8 cellular contexts compared by ENCODE assay signal in the genomic region with DNA sequence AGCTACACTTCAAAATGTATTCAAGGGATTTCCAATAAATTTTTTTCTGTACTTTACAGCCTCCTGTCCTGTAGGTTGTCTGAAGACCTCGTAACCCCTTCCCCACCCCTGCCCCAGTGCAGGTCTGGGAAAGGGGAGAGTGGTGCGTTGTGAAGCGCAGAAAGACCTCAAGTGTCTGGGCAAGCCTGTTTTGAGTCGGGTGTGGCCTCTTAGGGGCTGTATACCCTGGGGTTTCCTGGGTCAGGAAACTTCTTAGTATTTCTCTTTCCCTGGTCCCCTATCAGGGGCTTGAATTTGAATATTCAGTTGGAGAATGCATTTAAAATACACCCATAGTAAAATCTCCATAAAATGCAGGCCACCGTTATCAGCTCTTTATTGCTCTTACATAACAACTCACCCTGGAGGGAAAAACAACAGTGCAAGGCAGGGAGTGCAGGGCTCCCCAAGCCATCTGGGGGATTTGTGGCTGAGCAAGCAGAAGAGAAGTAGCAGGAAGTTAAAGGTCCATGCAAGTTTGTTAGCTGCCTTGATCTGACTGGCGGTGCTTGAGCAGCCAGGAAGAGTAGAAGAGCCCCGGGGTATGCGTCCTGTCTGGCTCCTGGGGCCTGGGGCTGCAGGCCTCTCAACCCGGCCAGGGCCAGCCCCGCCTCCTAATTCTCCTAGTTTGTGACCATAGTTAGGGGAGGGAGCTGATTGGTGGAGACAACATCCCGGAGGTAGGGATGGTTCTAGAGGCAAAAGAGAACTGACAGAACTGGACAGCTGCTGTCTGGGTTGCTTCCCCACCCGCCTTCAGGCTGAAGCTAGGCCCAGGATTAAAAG. TPM values are rescaled to one million over a fixed set of nuclear protein-coding genes. Genes with fewer than 3 reads are reported as not detected.
A peak's percentile ranks its signal among the peaks of the same experiment; 100 is the strongest.
DNase-seq lines count a peak whose midpoint lies in the region; FAIRE-seq and TF ChIP-seq lines count a peak whose summit lies in the region.

No MANE protein-coding gene starts in this region.

- H3K27ac ChIP-seq in HEK293 (ENCODE audit: extremely low read depth, low read depth, low read length) (no peak overlapping the region), fibroblast of lung (ENCODE audit: insufficient read depth, low read length) (peak overlapping the region; percentile 6), parathyroid adenoma (peak overlapping the region; percentile 59)

- H3K4me1 ChIP-seq in HEK293 (ENCODE audit: control insufficient read depth, insufficient read depth, low read length) (no peaks in the 10 kb centered on the region), fibroblast of lung (ENCODE audit: control insufficient read depth, extremely low read depth, insufficient read depth, low read length) (peaks cover 4% of the 10 kb centered on the region), parathyroid adenoma (peaks cover 5% of the 10 kb centered on the region)

- H3K27me3 Mint-ChIP-seq in T-helper 1 cell treated with Interleukin-12 subunit alpha and Interleukin-12 subunit beta and Interleukin-4 antibody, amounts not matched to agents 30 μg/mL and 1 μg/mL, for 36 hours (ENCODE audit: low read depth): no peaks in the 10 kb centered on the region

- H3K36me3 ChIP-seq in HEK293 (ENCODE audit: control insufficient read depth in 2 of 2, insufficient read depth in 1 of 2, low read length in 2 of 2) (peaks cover 0 to 67% of the 10 kb centered on the region in 2 experiments; a peak in 1 of 3 replicates), fibroblast of lung (ENCODE audit: control insufficient read depth, insufficient read depth, low read length) (peaks cover 20% of the 10 kb centered on the region), parathyroid adenoma (ENCODE audit: control insufficient read depth, insufficient read depth, low read length) (no peaks in the 10 kb centered on the region)

- H4K20me1 ChIP-seq in fibroblast of lung (ENCODE audit: control insufficient read depth, extremely low read depth, insufficient read depth, low read length): no peaks in the 10 kb centered on the region

- H3K9ac ChIP-seq in fibroblast of lung (ENCODE audit: insufficient read depth, low read length): no peak overlapping the region
- no peak overlapping the region for H3K9ac ChIP-seq in parathyroid adenoma

- no peaks in the 10 kb centered on the region for H3K9me3 Mint-ChIP-seq in T-helper 1 cell treated with Interleukin-12 subunit alpha and Interleukin-12 subunit beta and Interleukin-4 antibody, amounts not matched to agents 30 μg/mL and 1 μg/mL, for 36 hours

- H3K79me2 ChIP-seq in fibroblast of lung (ENCODE audit: control insufficient read depth, insufficient read depth, low read length) (no peaks in the 10 kb centered on the region), parathyroid adenoma (no peaks in the 10 kb centered on the region)

- CTCF ChIA-PET in HEK293 (lab: Yijun Ruan, JAX): interaction anchor here (0.7 to 1.4 kb wide), 3 partner anchors 9 to 477 kb away, joined by 3 to 4 read pairs (median 3); a partner anchor contains a TSS

- H3K4me3 Mint-ChIP-seq in T-helper 1 cell treated with Interleukin-12 subunit alpha and Interleukin-12 subunit beta and Interleukin-4 antibody, amounts not matched to agents 30 μg/mL and 1 μg/mL, for 36 hours: no peak overlapping the region

- POLR2A ChIA-PET in HEK293 (lab: Yijun Ruan, JAX): interaction anchor here (1.2 kb wide), 1 partner anchor 25 kb away, joined by 4 read pairs; a partner anchor contains a TSS

- peaks cover 42% of the 10 kb centered on the region for H3K36me3 Mint-ChIP-seq in T-helper 1 cell treated with Interleukin-12 subunit alpha and Interleukin-12 subunit beta and Interleukin-4 antibody, amounts not matched to agents 30 μg/mL and 1 μg/mL, for 36 hours (ENCODE audit: low read depth)

- no peak for DNase-seq in fibroblast of lung (ENCODE audit: low read depth in 2 of 2)
- DNase-seq in DMS53 treated with DMSO at 0.1 percent for 48 hours (lab: John Stamatoyannopoulos, UW; ENCODE audit: unreplicated experiment): no peak
- DNase-seq in NCI-H446 treated with DMSO at 0.1 percent for 48 hours (lab: John Stamatoyannopoulos, UW): no peak
- DNase-seq in D721Med (ENCODE audit: insufficient read length, low spot score): no peak
- no peak for DNase-seq in CD1c-positive myeloid dendritic cell (ENCODE audit: extremely low spot score)

- H3K4me2 ChIP-seq in fibroblast of lung (ENCODE audit: extremely low read depth, insufficient read depth, low read length) (no peak overlapping the region), parathyroid adenoma (ENCODE audit: low read length) (no peak overlapping the region)

- H3K4me3 ChIP-seq in HEK293 (ENCODE audit: low read depth, low read length) (no peak overlapping the region), fibroblast of lung (replicated peaks in 1 of 4; ENCODE audit: control extremely low read depth in 1 of 4, insufficient read depth in 1 of 4, low read depth in 3 of 4, low read length in 4 of 4) (no peak overlapping the region), parathyroid adenoma (ENCODE audit: low read depth, low read length) (no peak overlapping the region)

- FAIRE-seq in D721Med (lab: Jason Lieb, UNC): no peak

- no peaks in the 10 kb centered on the region for H3K9me3 ChIP-seq in HEK293 (ENCODE audit: control insufficient read depth, insufficient read depth, low read depth, low read length)
- no peaks in the 10 kb centered on the region for H3K9me3 ChIP-seq in fibroblast of lung (ENCODE audit: control insufficient read depth, insufficient read depth, low read depth, low read length)
- no peaks in the 10 kb centered on the region for H3K9me3 ChIP-seq in parathyroid adenoma (ENCODE audit: control insufficient read depth, low read length)

- H2AFZ ChIP-seq in fibroblast of lung (ENCODE audit: low read length) (no peak overlapping the region), parathyroid adenoma (no peak overlapping the region)

- H3K27me3 ChIP-seq in fibroblast of lung (ENCODE audit: control insufficient read depth, insufficient read depth, low read length) (no peaks in the 10 kb centered on the region), parathyroid adenoma (ENCODE audit: control insufficient read depth, insufficient read depth, low read length) (no peaks in the 10 kb centered on the region)

- H3K27ac Mint-ChIP-seq in T-helper 1 cell treated with Interleukin-12 subunit alpha and Interleukin-12 subunit beta and Interleukin-4 antibody, amounts not matched to agents 30 μg/mL and 1 μg/mL, for 36 hours: peak overlapping the region; percentile 78

- TF ChIP-seq CTCF in HEK293 (tag by site-specific recombination; IDR thresholded peaks at IDR 0.05) (no peak), fibroblast of lung (conservative IDR thresholded peaks at IDR 0.05 in 1 of 2, IDR thresholded peaks at IDR 0.05 in 1 of 2; ENCODE audit: low read depth in 1 of 2, low read length in 2 of 2) (no peak), parathyroid adenoma (IDR thresholded peaks at IDR 0.05) (no peak), D721Med (IDR thresholded peaks at IDR 0.05; ENCODE audit: insufficient read depth, missing control alignments) (no peak)

- peaks cover 44% of the 10 kb centered on the region for H3K4me1 Mint-ChIP-seq in T-helper 1 cell treated with Interleukin-12 subunit alpha and Interleukin-12 subunit beta and Interleukin-4 antibody, amounts not matched to agents 30 μg/mL and 1 μg/mL, for 36 hours (ENCODE audit: low read depth)

TF ChIP-seq in HEK293, 187 proteins besides CTCF, POLR2A, EP300 and RAD21 (continues in another document):
- TF ChIP-seq, protein P1, sequence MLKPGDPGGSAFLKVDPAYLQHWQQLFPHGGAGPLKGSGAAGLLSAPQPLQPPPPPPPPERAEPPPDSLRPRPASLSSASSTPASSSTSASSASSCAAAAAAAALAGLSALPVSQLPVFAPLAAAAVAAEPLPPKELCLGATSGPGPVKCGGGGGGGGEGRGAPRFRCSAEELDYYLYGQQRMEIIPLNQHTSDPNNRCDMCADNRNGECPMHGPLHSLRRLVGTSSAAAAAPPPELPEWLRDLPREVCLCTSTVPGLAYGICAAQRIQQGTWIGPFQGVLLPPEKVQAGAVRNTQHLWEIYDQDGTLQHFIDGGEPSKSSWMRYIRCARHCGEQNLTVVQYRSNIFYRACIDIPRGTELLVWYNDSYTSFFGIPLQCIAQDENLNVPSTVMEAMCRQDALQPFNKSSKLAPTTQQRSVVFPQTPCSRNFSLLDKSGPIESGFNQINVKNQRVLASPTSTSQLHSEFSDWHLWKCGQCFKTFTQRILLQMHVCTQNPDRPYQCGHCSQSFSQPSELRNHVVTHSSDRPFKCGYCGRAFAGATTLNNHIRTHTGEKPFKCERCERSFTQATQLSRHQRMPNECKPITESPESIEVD (tag by site-specific recombination; IDR thresholded peaks at IDR 0.05): no peak
- TF ChIP-seq ZSCAN23 (tag by site-specific recombination; IDR thresholded peaks at IDR 0.05) (no peak), ZBTB17 (tag by site-specific recombination; IDR thresholded peaks at IDR 0.05) (peak; percentile 80), ZIC2 (tag by site-specific recombination; IDR thresholded peaks at IDR 0.05) (peak; percentile 48; the same call in 1 of the 2 replicates), ZNF2 (tag by site-specific recombination; IDR thresholded peaks at IDR 0.05) (no peak), ZNF391 (tag by site-specific recombination; IDR thresholded peaks at IDR 0.05; ENCODE audit: borderline replicate concordance, low read depth) (no peak), SP2 (tag by site-specific recombination; IDR thresholded peaks at IDR 0.05) (no peak), REPIN1 (tag by site-specific recombination; IDR thresholded peaks at IDR 0.05; ENCODE audit: low read depth) (no peak)

RNA-seq across cellular contexts. Expression of a gene that starts 25.7 kb away (rescaled TPM):
- total RNA-seq in fibroblast of lung: 28.8 and 38.0 TPM in 2 replicates
- 34.4 and 41.0 TPM in 2 replicates for polyA plus RNA-seq in fibroblast of lung
- polyA plus RNA-seq in fibroblast of lung (2012): 118 TPM in 2 replicates
- polyA minus RNA-seq in fibroblast of lung (ENCODE audit: low replicate concordance): 749 and 906 TPM in 2 replicates

RNA-seq across cellular contexts. Expression of a gene that starts 26.2 kb away (rescaled TPM):
- total RNA-seq in fibroblast of lung: 6.9 and 7.9 TPM in 2 replicates
- polyA plus RNA-seq in fibroblast of lung: 4.2 and 5.9 TPM in 2 replicates
- 6.1 and 8.3 TPM in 2 replicates for polyA plus RNA-seq in fibroblast of lung (2012)
- polyA minus RNA-seq in fibroblast of lung (ENCODE audit: low replicate concordance): 6.3 and 12.7 TPM in 2 replicates

RNA-seq across cellular contexts. Expression of a gene that starts 44.3 kb away (rescaled TPM):
- total RNA-seq in fibroblast of lung: not detected in 2 replicates
- polyA plus RNA-seq in fibroblast of lung: not detected in 2 replicates
- polyA plus RNA-seq in fibroblast of lung (2012): not detected in 2 replicates
- 0.31 TPM in 1 of 2 replicates, not detected in the other for polyA minus RNA-seq in fibroblast of lung (ENCODE audit: low replicate concordance)

RNA-seq across cellular contexts. Expression of a gene that starts 57.3 kb away (rescaled TPM):
- 50.3 and 67.4 TPM in 2 replicates for total RNA-seq in fibroblast of lung
- 42.0 and 44.9 TPM in 2 replicates for polyA plus RNA-seq in fibroblast of lung
- 41.4 and 43.9 TPM in 2 replicates for polyA plus RNA-seq in fibroblast of lung (2012)
- polyA minus RNA-seq in fibroblast of lung (ENCODE audit: low replicate concordance): 219 and 268 TPM in 2 replicates

RNA-seq across cellular contexts. Expression of a gene that starts 57.6 kb away (rescaled TPM):
- 6.4 and 7.6 TPM in 2 replicates for total RNA-seq in fibroblast of lung
- 4.9 TPM in 2 replicates for polyA plus RNA-seq in fibroblast of lung
- polyA plus RNA-seq in fibroblast of lung (2012): 3.3 and 4.0 TPM in 2 replicates
- 2.6 and 4.1 TPM in 2 replicates for polyA minus RNA-seq in fibroblast of lung (ENCODE audit: low replicate concordance)
